In genomic region chr10:69334258-69335062, GRCh38 we compare ENCODE assay signal across 1 cellular context.
A peak's percentile ranks its signal among the peaks of the same experiment; 100 is the strongest.
TF ChIP-seq lines count a peak whose summit lies in the region.

No MANE protein-coding gene starts in this region.

TF ChIP-seq in K562, 482 proteins besides CTCF, POLR2A, EP300 and RAD21 (continued from another document and continues in another):
- TF ChIP-seq, protein P1, sequence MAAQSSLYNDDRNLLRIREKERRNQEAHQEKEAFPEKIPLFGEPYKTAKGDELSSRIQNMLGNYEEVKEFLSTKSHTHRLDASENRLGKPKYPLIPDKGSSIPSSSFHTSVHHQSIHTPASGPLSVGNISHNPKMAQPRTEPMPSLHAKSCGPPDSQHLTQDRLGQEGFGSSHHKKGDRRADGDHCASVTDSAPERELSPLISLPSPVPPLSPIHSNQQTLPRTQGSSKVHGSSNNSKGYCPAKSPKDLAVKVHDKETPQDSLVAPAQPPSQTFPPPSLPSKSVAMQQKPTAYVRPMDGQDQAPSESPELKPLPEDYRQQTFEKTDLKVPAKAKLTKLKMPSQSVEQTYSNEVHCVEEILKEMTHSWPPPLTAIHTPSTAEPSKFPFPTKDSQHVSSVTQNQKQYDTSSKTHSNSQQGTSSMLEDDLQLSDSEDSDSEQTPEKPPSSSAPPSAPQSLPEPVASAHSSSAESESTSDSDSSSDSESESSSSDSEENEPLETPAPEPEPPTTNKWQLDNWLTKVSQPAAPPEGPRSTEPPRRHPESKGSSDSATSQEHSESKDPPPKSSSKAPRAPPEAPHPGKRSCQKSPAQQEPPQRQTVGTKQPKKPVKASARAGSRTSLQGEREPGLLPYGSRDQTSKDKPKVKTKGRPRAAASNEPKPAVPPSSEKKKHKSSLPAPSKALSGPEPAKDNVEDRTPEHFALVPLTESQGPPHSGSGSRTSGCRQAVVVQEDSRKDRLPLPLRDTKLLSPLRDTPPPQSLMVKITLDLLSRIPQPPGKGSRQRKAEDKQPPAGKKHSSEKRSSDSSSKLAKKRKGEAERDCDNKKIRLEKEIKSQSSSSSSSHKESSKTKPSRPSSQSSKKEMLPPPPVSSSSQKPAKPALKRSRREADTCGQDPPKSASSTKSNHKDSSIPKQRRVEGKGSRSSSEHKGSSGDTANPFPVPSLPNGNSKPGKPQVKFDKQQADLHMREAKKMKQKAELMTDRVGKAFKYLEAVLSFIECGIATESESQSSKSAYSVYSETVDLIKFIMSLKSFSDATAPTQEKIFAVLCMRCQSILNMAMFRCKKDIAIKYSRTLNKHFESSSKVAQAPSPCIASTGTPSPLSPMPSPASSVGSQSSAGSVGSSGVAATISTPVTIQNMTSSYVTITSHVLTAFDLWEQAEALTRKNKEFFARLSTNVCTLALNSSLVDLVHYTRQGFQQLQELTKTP (IDR thresholded peaks at IDR 0.05; ENCODE audit: low read depth in 1 of 2, partially characterized antibody in 2 of 2) = peak in 1 of 2 experiments; percentile 15
- no peak for TF ChIP-seq LEF1 (IDR thresholded peaks at IDR 0.05)
- 0 out of 2 replicates have a peak, but pooled peaks have one; percentile 23 for TF ChIP-seq NCOA1 (IDR thresholded peaks at IDR 0.05; ENCODE audit: low read depth)
- TF ChIP-seq CC2D1A (IDR thresholded peaks at IDR 0.05) = no peak
- no peak; the same call in 1 of the 2 replicates for TF ChIP-seq MTA1 (IDR thresholded peaks at IDR 0.05; ENCODE audit: borderline replicate concordance)
- peak; percentile 75 for TF ChIP-seq ZFX (CRISPR knock-in tag; IDR thresholded peaks at IDR 0.05)
- peak; percentile 80 for TF ChIP-seq C11orf30 (IDR thresholded peaks at IDR 0.05; ENCODE audit: low read depth)
- TF ChIP-seq, protein P2, sequence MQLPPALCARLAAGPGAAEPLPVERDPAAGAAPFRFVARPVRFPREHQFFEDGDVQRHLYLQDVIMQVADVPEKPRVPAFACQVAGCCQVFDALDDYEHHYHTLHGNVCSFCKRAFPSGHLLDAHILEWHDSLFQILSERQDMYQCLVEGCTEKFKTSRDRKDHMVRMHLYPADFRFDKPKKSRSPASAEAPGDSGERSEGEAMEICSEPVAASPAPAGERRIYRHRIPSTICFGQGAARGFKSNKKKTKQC (CRISPR knock-in tag; IDR thresholded peaks at IDR 0.05) = 0 out of 2 replicates have a peak, but pooled peaks have one; percentile 14
- TF ChIP-seq OTX1 (CRISPR knock-in tag; IDR thresholded peaks at IDR 0.05) = no peak
- peak; percentile 57; the same call in 1 of the 2 replicates for TF ChIP-seq CREB1 (IDR thresholded peaks at IDR 0.05)
- no peak for TF ChIP-seq CREB1 (CRISPR knock-in tag; IDR thresholded peaks at IDR 0.05)
- TF ChIP-seq JUNB (CRISPR knock-in tag; conservative IDR thresholded peaks at IDR 0.05) = no peak
- TF ChIP-seq GATA2 (CRISPR knock-in tag; IDR thresholded peaks at IDR 0.05) = peak; percentile 50; the same call in 1 of the 2 replicates
- TF ChIP-seq NR2C1 (IDR thresholded peaks at IDR 0.05) = no peak
- TF ChIP-seq NR2C1 (tag; IDR thresholded peaks at IDR 0.05) = no peak
- TF ChIP-seq ELF1 (tag; IDR thresholded peaks at IDR 0.05) = no peak
- TF ChIP-seq, protein P3, sequence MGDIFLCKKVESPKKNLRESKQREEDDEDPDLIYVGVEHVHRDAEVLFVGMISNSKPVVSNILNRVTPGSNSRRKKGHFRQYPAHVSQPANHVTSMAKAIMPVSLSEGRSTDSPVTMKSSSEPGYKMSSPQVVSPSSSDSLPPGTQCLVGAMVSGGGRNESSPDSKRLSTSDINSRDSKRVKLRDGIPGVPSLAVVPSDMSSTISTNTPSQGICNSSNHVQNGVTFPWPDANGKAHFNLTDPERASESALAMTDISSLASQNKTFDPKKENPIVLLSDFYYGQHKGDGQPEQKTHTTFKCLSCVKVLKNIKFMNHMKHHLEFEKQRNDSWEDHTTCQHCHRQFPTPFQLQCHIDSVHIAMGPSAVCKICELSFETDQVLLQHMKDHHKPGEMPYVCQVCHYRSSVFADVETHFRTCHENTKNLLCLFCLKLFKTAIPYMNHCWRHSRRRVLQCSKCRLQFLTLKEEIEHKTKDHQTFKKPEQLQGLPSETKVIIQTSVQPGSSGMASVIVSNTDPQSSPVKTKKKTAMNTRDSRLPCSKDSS (IDR thresholded peaks at IDR 0.05; ENCODE audit: low read depth, partially characterized antibody) = no peak
- peak; percentile 62; the same call in 1 of the 2 replicates for TF ChIP-seq MXI1 (IDR thresholded peaks at IDR 0.05; ENCODE audit: low read depth, low read length)
- no peak for TF ChIP-seq CBX1 (IDR thresholded peaks at IDR 0.05; ENCODE audit: low read depth)
- no peak for TF ChIP-seq SREBF1 (IDR thresholded peaks at IDR 0.05; ENCODE audit: borderline replicate concordance, low read depth, low read length)
- no peak for TF ChIP-seq SP2 (IDR thresholded peaks at IDR 0.05; ENCODE audit: extremely low read depth, low read depth, low read length, poor library complexity, severe bottlenecking)
- no peak for TF ChIP-seq ZFPM2 (CRISPR knock-in tag; IDR thresholded peaks at IDR 0.05)
- TF ChIP-seq, protein P4, sequence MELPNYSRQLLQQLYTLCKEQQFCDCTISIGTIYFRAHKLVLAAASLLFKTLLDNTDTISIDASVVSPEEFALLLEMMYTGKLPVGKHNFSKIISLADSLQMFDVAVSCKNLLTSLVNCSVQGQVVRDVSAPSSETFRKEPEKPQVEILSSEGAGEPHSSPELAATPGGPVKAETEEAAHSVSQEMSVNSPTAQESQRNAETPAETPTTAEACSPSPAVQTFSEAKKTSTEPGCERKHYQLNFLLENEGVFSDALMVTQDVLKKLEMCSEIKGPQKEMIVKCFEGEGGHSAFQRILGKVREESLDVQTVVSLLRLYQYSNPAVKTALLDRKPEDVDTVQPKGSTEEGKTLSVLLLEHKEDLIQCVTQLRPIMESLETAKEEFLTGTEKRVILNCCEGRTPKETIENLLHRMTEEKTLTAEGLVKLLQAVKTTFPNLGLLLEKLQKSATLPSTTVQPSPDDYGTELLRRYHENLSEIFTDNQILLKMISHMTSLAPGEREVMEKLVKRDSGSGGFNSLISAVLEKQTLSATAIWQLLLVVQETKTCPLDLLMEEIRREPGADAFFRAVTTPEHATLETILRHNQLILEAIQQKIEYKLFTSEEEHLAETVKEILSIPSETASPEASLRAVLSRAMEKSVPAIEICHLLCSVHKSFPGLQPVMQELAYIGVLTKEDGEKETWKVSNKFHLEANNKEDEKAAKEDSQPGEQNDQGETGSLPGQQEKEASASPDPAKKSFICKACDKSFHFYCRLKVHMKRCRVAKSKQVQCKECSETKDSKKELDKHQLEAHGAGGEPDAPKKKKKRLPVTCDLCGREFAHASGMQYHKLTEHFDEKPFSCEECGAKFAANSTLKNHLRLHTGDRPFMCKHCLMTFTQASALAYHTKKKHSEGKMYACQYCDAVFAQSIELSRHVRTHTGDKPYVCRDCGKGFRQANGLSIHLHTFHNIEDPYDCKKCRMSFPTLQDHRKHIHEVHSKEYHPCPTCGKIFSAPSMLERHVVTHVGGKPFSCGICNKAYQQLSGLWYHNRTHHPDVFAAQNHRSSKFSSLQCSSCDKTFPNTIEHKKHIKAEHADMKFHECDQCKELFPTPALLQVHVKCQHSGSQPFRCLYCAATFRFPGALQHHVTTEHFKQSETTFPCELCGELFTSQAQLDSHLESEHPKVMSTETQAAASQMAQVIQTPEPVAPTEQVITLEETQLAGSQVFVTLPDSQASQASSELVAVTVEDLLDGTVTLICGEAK (IDR thresholded peaks at IDR 0.05) = peak; percentile 35; the same call in 1 of the 2 replicates
- TF ChIP-seq, protein P4 (CRISPR knock-in tag; IDR thresholded peaks at IDR 0.05) = no peak
- TF ChIP-seq IRF1 (CRISPR knock-in tag; IDR thresholded peaks at IDR 0.05; ENCODE audit: borderline replicate concordance) = no peak
- peak; percentile 57 for TF ChIP-seq FOSL1 (tag; conservative IDR thresholded peaks at IDR 0.05)
- TF ChIP-seq ILK (tag; IDR thresholded peaks at IDR 0.05; ENCODE audit: borderline replicate concordance, low read depth) = no peak
- no peak for TF ChIP-seq DACH1 (IDR thresholded peaks at IDR 0.05; ENCODE audit: partially characterized antibody)
- no peak for TF ChIP-seq GTF2E2 (tag; IDR thresholded peaks at IDR 0.05)
- no peak for TF ChIP-seq ZNF561 (CRISPR knock-in tag; conservative IDR thresholded peaks at IDR 0.05)
- peak; percentile 67 for TF ChIP-seq MAFF (IDR thresholded peaks at IDR 0.05; ENCODE audit: low read length)
- peak in 2 of 3 experiments; percentile 9 to 29 for TF ChIP-seq YY1 (IDR thresholded peaks at IDR 0.05; ENCODE audit: borderline replicate concordance in 1 of 3, control insufficient read depth in 1 of 3, extremely low read depth in 1 of 3, insufficient read depth in 3 of 3, insufficient read length in 1 of 3, insufficient replicate concordance in 2 of 3, low read depth in 1 of 3, low read length in 2 of 3)
- TF ChIP-seq PTTG1 (tag; IDR thresholded peaks at IDR 0.05; ENCODE audit: low read depth) = no peak
- no peak for TF ChIP-seq ETS2 (tag; IDR thresholded peaks at IDR 0.05; ENCODE audit: borderline replicate concordance, poor library complexity, severe bottlenecking)
- TF ChIP-seq, protein P5, sequence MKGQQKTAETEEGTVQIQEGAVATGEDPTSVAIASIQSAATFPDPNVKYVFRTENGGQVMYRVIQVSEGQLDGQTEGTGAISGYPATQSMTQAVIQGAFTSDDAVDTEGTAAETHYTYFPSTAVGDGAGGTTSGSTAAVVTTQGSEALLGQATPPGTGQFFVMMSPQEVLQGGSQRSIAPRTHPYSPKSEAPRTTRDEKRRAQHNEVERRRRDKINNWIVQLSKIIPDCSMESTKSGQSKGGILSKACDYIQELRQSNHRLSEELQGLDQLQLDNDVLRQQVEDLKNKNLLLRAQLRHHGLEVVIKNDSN (CRISPR knock-in tag; IDR thresholded peaks at IDR 0.05) = peak; percentile 78
- TF ChIP-seq, protein P6, sequence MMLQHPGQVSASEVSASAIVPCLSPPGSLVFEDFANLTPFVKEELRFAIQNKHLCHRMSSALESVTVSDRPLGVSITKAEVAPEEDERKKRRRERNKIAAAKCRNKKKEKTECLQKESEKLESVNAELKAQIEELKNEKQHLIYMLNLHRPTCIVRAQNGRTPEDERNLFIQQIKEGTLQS (IDR thresholded peaks at IDR 0.05) = peak; percentile 93
- TF ChIP-seq, protein P6 (CRISPR knock-in tag; conservative IDR thresholded peaks at IDR 0.05) = peak; percentile 77; the same call in 1 of the 2 replicates
- no peak for TF ChIP-seq SAFB (IDR thresholded peaks at IDR 0.05; ENCODE audit: borderline replicate concordance, low read depth, low read length)
- TF ChIP-seq GTF3C2 (IDR thresholded peaks at IDR 0.05; ENCODE audit: borderline replicate concordance, extremely low read depth, insufficient read length) = no peak
- peak; percentile 58 for TF ChIP-seq NFRKB (IDR thresholded peaks at IDR 0.05; ENCODE audit: low read depth)
- TF ChIP-seq ZNF445 (CRISPR knock-in tag; IDR thresholded peaks at IDR 0.05; ENCODE audit: low read depth) = no peak
- TF ChIP-seq BRD9 (IDR thresholded peaks at IDR 0.05; ENCODE audit: low read depth, partially characterized antibody) = no peak
